8 cellular contexts compared by ENCODE assay signal in the genomic region with DNA sequence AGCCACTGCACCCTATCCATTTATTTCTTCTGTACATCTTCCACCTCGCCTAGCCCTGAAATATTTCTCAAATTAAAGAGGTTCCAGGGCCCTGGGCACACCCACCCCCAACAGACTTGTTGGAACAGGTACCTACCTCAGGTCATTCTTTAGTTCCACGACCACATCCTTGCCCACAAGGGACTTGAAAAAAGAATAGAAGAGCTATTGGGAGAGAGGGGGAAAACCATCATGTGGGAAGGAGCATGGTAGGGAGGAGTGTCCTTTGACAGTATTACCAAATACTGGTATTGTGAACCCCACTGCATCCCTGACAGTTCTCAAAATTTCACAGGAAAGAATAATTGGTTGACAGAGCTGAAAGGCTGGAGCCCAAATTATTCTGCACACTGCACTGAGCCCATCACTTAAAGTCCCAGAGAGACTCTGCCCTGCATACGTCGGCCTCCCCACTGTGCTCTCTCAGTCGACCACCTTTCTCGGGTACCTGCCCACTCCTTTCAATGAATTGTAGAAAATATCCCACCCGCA. TPM values are rescaled to one million over a fixed set of nuclear protein-coding genes. Genes with fewer than 3 reads are reported as not detected.
DNase-seq lines count a peak whose midpoint lies in the region; ATAC-seq and TF ChIP-seq lines count a peak whose summit lies in the region.

No MANE protein-coding gene starts in this region.

- H3K27me3 Mint-ChIP-seq in activated T-helper 2 cell treated with anti-CD3 and anti-CD28 coated beads, Interferon-gamma antibody, Interleukin-2, Interleukin-4, amounts not matched to agents 10 μg/mL and 5 μg/mL and 100 μg/mL, durations not matched to agents 14 hours and 24 hours and 36 hours (ENCODE audit: low read depth): no peaks in the 10 kb centered on the region
- H3K27me3 Mint-ChIP-seq in stimulated activated naive CD8-positive, alpha-beta T cell treated with anti-CD3 and anti-CD28 coated beads, Interleukin-15, amount 100 ng/mL, for 72 hours: no peaks in the 10 kb centered on the region

- peak; percentile 23 for ATAC-seq in HG02852 (IDR thresholded peaks at IDR 0.05; ENCODE audit: unreplicated experiment)
- ATAC-seq in stimulated activated naive CD8-positive, alpha-beta T cell treated with anti-CD3 and anti-CD28 coated beads, Interleukin-15, amount 100 ng/mL, for 72 hours: peak; percentile 57
- ATAC-seq in HG03108 (IDR thresholded peaks at IDR 0.05; ENCODE audit: unreplicated experiment): no peak

- H3K27ac ChIP-seq in AG04450 (ENCODE audit: low read depth, low read length) (peak overlapping the region; percentile 70), iPS-18a (ENCODE audit: low read length) (peak overlapping the region; percentile 94)

- CTCF ChIA-PET in AG04450 (lab: Charles Lee): interaction anchor here (0.6 to 2.5 kb wide), 9 partner anchors 9 to 139 kb away, joined by 3 to 25 read pairs (median 4); a partner anchor contains a TSS

- peak overlapping the region; percentile 78 for H3K4me3 ChIP-seq in AG04450 (ENCODE audit: low read depth, low read length)
- peak overlapping the region; percentile 98 for H3K4me3 ChIP-seq in iPS-18a (ENCODE audit: low read length)

- no peaks in the 10 kb centered on the region for H3K9me3 Mint-ChIP-seq in activated T-helper 2 cell treated with anti-CD3 and anti-CD28 coated beads, Interferon-gamma antibody, Interleukin-2, Interleukin-4, amounts not matched to agents 10 μg/mL and 5 μg/mL and 100 μg/mL, durations not matched to agents 14 hours and 24 hours and 36 hours
- H3K9me3 Mint-ChIP-seq in stimulated activated naive CD8-positive, alpha-beta T cell treated with anti-CD3 and anti-CD28 coated beads, Interleukin-15, amount 100 ng/mL, for 72 hours: no peaks in the 10 kb centered on the region

- intact Hi-C loops in activated T-helper 2 cell treated with anti-CD3 and anti-CD28 coated beads, Interferon-gamma antibody, Interleukin-2, Interleukin-4, amounts not matched to agents 10 μg/mL and 5 μg/mL and 100 μg/mL, durations not matched to agents 14 hours and 24 hours and 36 hours (cut with micrococcal nuclease): loop anchor here (1.0 kb wide), 1 partner anchor 68 kb away; no protein-coding TSS in a partner anchor

- POLR2A ChIA-PET in AG04450 (lab: Yijun Ruan, JAX): interaction anchor here (0.9 to 2.6 kb wide), 10 partner anchors 9 to 104 kb away, joined by 3 to 40 read pairs (median 6); a partner anchor contains a TSS

- TF ChIP-seq CTCF in AG04450 (IDR thresholded peaks at IDR 0.05; ENCODE audit: low read depth, low read length): no peak

- peaks cover 27% of the 10 kb centered on the region for H3K36me3 Mint-ChIP-seq in activated T-helper 2 cell treated with anti-CD3 and anti-CD28 coated beads, Interferon-gamma antibody, Interleukin-2, Interleukin-4, amounts not matched to agents 10 μg/mL and 5 μg/mL and 100 μg/mL, durations not matched to agents 14 hours and 24 hours and 36 hours (ENCODE audit: low read depth)

- H3K27me3 ChIP-seq in AG04450 (ENCODE audit: control insufficient read depth, insufficient read depth, low read length): no peaks in the 10 kb centered on the region
- no peaks in the 10 kb centered on the region for H3K27me3 ChIP-seq in iPS-18a (ENCODE audit: control insufficient read depth, insufficient read depth, low read length)

- H3K36me3 ChIP-seq in iPS-18a (ENCODE audit: control insufficient read depth, low read depth, low read length): peaks cover 9% of the 10 kb centered on the region

- peak overlapping the region; percentile 98 for H3K9ac ChIP-seq in iPS-18a (ENCODE audit: low read length)

- DNase-seq in AG04450 (ENCODE audit: low read depth, low spot score): no peak
- no peak for DNase-seq in activated T-helper 2 cell treated with anti-CD3 and anti-CD28 coated beads, Interferon-gamma antibody, Interleukin-2, Interleukin-4, amounts not matched to agents 10 μg/mL and 5 μg/mL and 100 μg/mL, durations not matched to agents 14 hours and 24 hours and 36 hours (ENCODE audit: low spot score)
- DNase-seq in stimulated activated naive CD8-positive, alpha-beta T cell treated with anti-CD3 and anti-CD28 coated beads, Interleukin-15, amount 100 ng/mL, for 72 hours: no peak
- DNase-seq in COLO829 (ENCODE audit: low spot score): no peak
- DNase-seq in DMS153 (lab: John Stamatoyannopoulos, UW): no peak

- H3K9me3 ChIP-seq in AG04450 (ENCODE audit: control insufficient read depth, insufficient read depth, low read length) (no peaks in the 10 kb centered on the region), iPS-18a (ENCODE audit: control insufficient read depth, low read depth, low read length) (no peaks in the 10 kb centered on the region)

- H3K4me1 Mint-ChIP-seq in activated T-helper 2 cell treated with anti-CD3 and anti-CD28 coated beads, Interferon-gamma antibody, Interleukin-2, Interleukin-4, amounts not matched to agents 10 μg/mL and 5 μg/mL and 100 μg/mL, durations not matched to agents 14 hours and 24 hours and 36 hours (ENCODE audit: low read depth): peaks cover 16% of the 10 kb centered on the region
- H3K4me1 Mint-ChIP-seq in stimulated activated naive CD8-positive, alpha-beta T cell treated with anti-CD3 and anti-CD28 coated beads, Interleukin-15, amount 100 ng/mL, for 72 hours: peaks cover 32% of the 10 kb centered on the region

- H3K27ac Mint-ChIP-seq in activated T-helper 2 cell treated with anti-CD3 and anti-CD28 coated beads, Interferon-gamma antibody, Interleukin-2, Interleukin-4, amounts not matched to agents 10 μg/mL and 5 μg/mL and 100 μg/mL, durations not matched to agents 14 hours and 24 hours and 36 hours: peak overlapping the region; percentile 96
- peak overlapping the region; percentile 91 to 99 for H3K27ac Mint-ChIP-seq in stimulated activated naive CD8-positive, alpha-beta T cell treated with anti-CD3 and anti-CD28 coated beads, Interleukin-15, amount 100 ng/mL, for 72 hours

- peak overlapping the region; percentile 98 for H3K4me3 Mint-ChIP-seq in activated T-helper 2 cell treated with anti-CD3 and anti-CD28 coated beads, Interferon-gamma antibody, Interleukin-2, Interleukin-4, amounts not matched to agents 10 μg/mL and 5 μg/mL and 100 μg/mL, durations not matched to agents 14 hours and 24 hours and 36 hours (ENCODE audit: low read depth)
- peak overlapping the region; percentile 98 to 99 for H3K4me3 Mint-ChIP-seq in stimulated activated naive CD8-positive, alpha-beta T cell treated with anti-CD3 and anti-CD28 coated beads, Interleukin-15, amount 100 ng/mL, for 72 hours

- peaks cover 4% of the 10 kb centered on the region for H3K4me1 ChIP-seq in iPS-18a (ENCODE audit: control insufficient read depth, low read depth, low read length)

RNA-seq across cellular contexts. Expression of a gene that starts 0.8 kb away (rescaled TPM):
- polyA plus RNA-seq in AG04450 (2011; rRNA removed): 34.2 and 38.3 TPM in 2 replicates
- 22.5 and 24.8 TPM in 2 replicates for polyA minus RNA-seq in AG04450 (2011; rRNA and poly(A)+ RNA removed)
- total RNA-seq in activated T-helper 2 cell treated with anti-CD3 and anti-CD28 coated beads, Interferon-gamma antibody, Interleukin-2, Interleukin-4, amounts not matched to agents 10 μg/mL and 5 μg/mL and 100 μg/mL, durations not matched to agents 14 hours and 24 hours and 36 hours: 130 TPM in 2 replicates

RNA-seq across cellular contexts. Expression of a gene that starts 9.1 kb away (rescaled TPM):
- polyA plus RNA-seq in AG04450 (2011; rRNA removed): 1.1 and 1.2 TPM in 2 replicates
- polyA minus RNA-seq in AG04450 (2011; rRNA and poly(A)+ RNA removed): 0.97 and 1.9 TPM in 2 replicates
- 2.1 and 2.4 TPM in 2 replicates for total RNA-seq in activated T-helper 2 cell treated with anti-CD3 and anti-CD28 coated beads, Interferon-gamma antibody, Interleukin-2, Interleukin-4, amounts not matched to agents 10 μg/mL and 5 μg/mL and 100 μg/mL, durations not matched to agents 14 hours and 24 hours and 36 hours

RNA-seq across cellular contexts. Expression of a gene that starts 9.3 kb away (rescaled TPM):
- polyA plus RNA-seq in AG04450 (2011; rRNA removed): 46.6 and 50.4 TPM in 2 replicates
- polyA minus RNA-seq in AG04450 (2011; rRNA and poly(A)+ RNA removed): 22.7 and 36.9 TPM in 2 replicates
- total RNA-seq in activated T-helper 2 cell treated with anti-CD3 and anti-CD28 coated beads, Interferon-gamma antibody, Interleukin-2, Interleukin-4, amounts not matched to agents 10 μg/mL and 5 μg/mL and 100 μg/mL, durations not matched to agents 14 hours and 24 hours and 36 hours: 112 and 118 TPM in 2 replicates

RNA-seq across cellular contexts. Expression of a gene that starts 10.5 kb away (rescaled TPM):
- 16.0 and 23.9 TPM in 2 replicates for polyA plus RNA-seq in AG04450 (2011; rRNA removed)
- 54.4 and 69.8 TPM in 2 replicates for polyA minus RNA-seq in AG04450 (2011; rRNA and poly(A)+ RNA removed)
- total RNA-seq in activated T-helper 2 cell treated with anti-CD3 and anti-CD28 coated beads, Interferon-gamma antibody, Interleukin-2, Interleukin-4, amounts not matched to agents 10 μg/mL and 5 μg/mL and 100 μg/mL, durations not matched to agents 14 hours and 24 hours and 36 hours: 166 and 176 TPM in 2 replicates

RNA-seq across cellular contexts. Expression of a gene that starts 21.5 kb away (rescaled TPM):
- polyA plus RNA-seq in AG04450 (2011; rRNA removed): 31.9 TPM in 2 replicates
- polyA minus RNA-seq in AG04450 (2011; rRNA and poly(A)+ RNA removed): 43.7 and 44.3 TPM in 2 replicates
- 116 and 120 TPM in 2 replicates for total RNA-seq in activated T-helper 2 cell treated with anti-CD3 and anti-CD28 coated beads, Interferon-gamma antibody, Interleukin-2, Interleukin-4, amounts not matched to agents 10 μg/mL and 5 μg/mL and 100 μg/mL, durations not matched to agents 14 hours and 24 hours and 36 hours
